ENCODE assay signal across 9 cellular contexts in genomic region chr11:30583505-30584280, GRCh38. TPM values are rescaled to one million over a fixed set of nuclear protein-coding genes. Genes with fewer than 3 reads are reported as not detected.
DNase-seq lines count a peak whose midpoint lies in the region; ATAC-seq and TF ChIP-seq lines count a peak whose summit lies in the region.
"Had no signal": no experiment of that assay in that cellular context is flagged by ENCODE, and none has a peak within 500 bp of the region (broad histone marks: within the 10 kb centered on the region; RNA-seq: fewer than 3 reads in every experiment).

No MANE protein-coding gene starts in this region.

- peaks cover 53% of the 10 kb centered on the region for H3K27me3 Mint-ChIP-seq in activated CD4-positive, alpha-beta T cell treated with anti-CD3 and anti-CD28 coated beads, Interleukin-2, amount 10 ng/mL, durations not matched to agents 24 days and 14 days

- no peaks in the 10 kb centered on the region for H3K36me3 Mint-ChIP-seq in activated CD4-positive, alpha-beta T cell treated with anti-CD3 and anti-CD28 coated beads, Interleukin-2, amount 10 ng/mL, durations not matched to agents 24 days and 14 days (ENCODE audit: low read depth)

- no peaks in the 10 kb centered on the region for H3K27me3 ChIP-seq in cardiac muscle cell
- no peaks in the 10 kb centered on the region for H3K27me3 ChIP-seq in aorta (ENCODE audit: control insufficient read depth in 1 of 2, insufficient read depth in 2 of 2, low read length in 1 of 2)

- peaks cover 27% of the 10 kb centered on the region for H3K4me1 ChIP-seq in cardiac muscle cell (ENCODE audit: low read depth)
- H3K4me1 ChIP-seq in aorta (ENCODE audit: control insufficient read depth in 1 of 2, insufficient read depth in 2 of 2, low read length in 2 of 2): no peaks in the 10 kb centered on the region

- no peaks in the 10 kb centered on the region for H3K9me3 Mint-ChIP-seq in activated CD4-positive, alpha-beta T cell treated with anti-CD3 and anti-CD28 coated beads, Interleukin-2, amount 10 ng/mL, durations not matched to agents 24 days and 14 days

- H3K27ac ChIP-seq in cardiac muscle cell (peak overlapping the region; percentile 91), aorta (ENCODE audit: low read depth in 1 of 2, low read length in 2 of 2) (peak overlapping the region; percentile 7 to 90)

- no peak for TF ChIP-seq CTCF in cardiac muscle cell (IDR thresholded peaks at IDR 0.05; ENCODE audit: low read depth, low read length)

- H3K4me3 ChIP-seq in cardiac muscle cell (peak overlapping the region; percentile 91), aorta (ENCODE audit: low read length in 2 of 2) (peak overlapping the region; percentile 91 to 94)

- H3K9me3 ChIP-seq in cardiac muscle cell (ENCODE audit: low read depth) (no peaks in the 10 kb centered on the region), aorta (ENCODE audit: control insufficient read depth, low read length) (no peaks in the 10 kb centered on the region)

- H3K27ac Mint-ChIP-seq in activated CD4-positive, alpha-beta T cell treated with anti-CD3 and anti-CD28 coated beads, Interleukin-2, amount 10 ng/mL, durations not matched to agents 24 days and 14 days: no peak overlapping the region

- H3K36me3 ChIP-seq in cardiac muscle cell (peaks cover 10% of the 10 kb centered on the region), aorta (ENCODE audit: control insufficient read depth in 1 of 2, insufficient read depth in 2 of 2, low read length in 1 of 2) (peaks cover 0 to 3% of the 10 kb centered on the region in 2 donors)

- peaks cover 2% of the 10 kb centered on the region for H3K4me1 Mint-ChIP-seq in activated CD4-positive, alpha-beta T cell treated with anti-CD3 and anti-CD28 coated beads, Interleukin-2, amount 10 ng/mL, durations not matched to agents 24 days and 14 days

- no peak for ATAC-seq in aorta (ENCODE audit: low FRiP score)
- ATAC-seq in GM19035 (IDR thresholded peaks at IDR 0.05; ENCODE audit: unreplicated experiment): no peak
- no peak for ATAC-seq in HG02759 (IDR thresholded peaks at IDR 0.05; ENCODE audit: unreplicated experiment)

- intact Hi-C loops in activated CD4-positive, alpha-beta T cell treated with anti-CD3 and anti-CD28 coated beads, Interleukin-2, amount 10 ng/mL, durations not matched to agents 24 days and 14 days (cut with micrococcal nuclease): loop anchor here (10.0 kb wide), 1 partner anchor 239 kb away; no protein-coding TSS in a partner anchor
- intact Hi-C loops in aorta (cut with DNase I): loop anchor here in 1 of 2 donors (2.0 to 5.0 kb wide), 2 partner anchors 96 to 151 kb away; no protein-coding TSS in a partner anchor

- 0 to 4% methylated on average over 29 of the region's 29 CpGs for WGBS in aorta, 2 donors

- peak overlapping the region; percentile 3 for H3K4me3 Mint-ChIP-seq in activated CD4-positive, alpha-beta T cell treated with anti-CD3 and anti-CD28 coated beads, Interleukin-2, amount 10 ng/mL, durations not matched to agents 24 days and 14 days

- no peak for DNase-seq in activated CD4-positive, alpha-beta T cell treated with anti-CD3 and anti-CD28 coated beads, Interleukin-2, amount 10 ng/mL, durations not matched to agents 24 days and 14 days
- DNase-seq in activated CD4-positive, alpha-beta T cell treated with anti-CD3 and anti-CD28 coated beads, Interleukin-2, amount 50 U/mL, for 48 hours: no peak
- DNase-seq in cardiac muscle cell (ENCODE audit: low read depth in 1 of 2, low spot score in 1 of 2): peak in 1 of 2 donors; percentile 70
- DNase-seq in occipital lobe (lab: John Stamatoyannopoulos, UW): peak; percentile 52
- peak; percentile 69 to 82 for DNase-seq in aorta
- no peak for DNase-seq in hepatic stellate cell (ENCODE audit: low spot score)
- DNase-seq: NCI-H748 treated with DMSO at 0.1 percent for 48 hours had no signal

RNA-seq across cellular contexts. Expression of gene MPPED2, which starts 2.5 kb away (rescaled TPM):
- not detected in 2 replicates for total RNA-seq in activated CD4-positive, alpha-beta T cell treated with anti-CD3 and anti-CD28 coated beads, Interleukin-2, amount 10 ng/mL, durations not matched to agents 24 days and 14 days
- total RNA-seq in cardiac muscle cell (19.9 and 32.5 TPM in 2 replicates), occipital lobe (70.5 TPM), aorta (10 to 100 TPM in 1 of 2 donors, 1 to 10 TPM in 1; 7.5 to 20.4 TPM)
- polyA plus RNA-seq in cardiac muscle cell (54.4 and 71.5 TPM in 2 replicates), aorta (1 to 10 TPM; 7.1 to 8.3 TPM)

Comparison
In these comparisons a context has a peak if more than half of its experiments do, and no peak if none do; other contexts are left out.
1. DNase-seq: peak in occipital lobe (single experiment) and aorta (2 of 2); none in activated CD4-positive, alpha-beta T cell treated with anti-CD3 and anti-CD28 coated beads, Interleukin-2, amount 10 ng/mL, durations not matched to agents 24 days and 14 days (single experiment), activated CD4-positive, alpha-beta T cell treated with anti-CD3 and anti-CD28 coated beads, Interleukin-2, amount 50 U/mL, for 48 hours (0 of 2) and hepatic stellate cell (single experiment).